In genomic region chr1:12477936-12478611, GRCh38 we compare ENCODE assay signal across 9 cellular contexts.
DNase-seq lines count a peak whose midpoint lies in the region; ATAC-seq, FAIRE-seq and TF ChIP-seq lines count a peak whose summit lies in the region.
"Had no signal": no experiment of that assay in that cellular context is flagged by ENCODE, and none has a peak within 500 bp of the region (broad histone marks: within the 10 kb centered on the region; RNA-seq: fewer than 3 reads in every experiment).

No MANE protein-coding gene starts in this region.

- no peak for TF ChIP-seq CTCF in PC-9 (conservative IDR thresholded peaks at IDR 0.05)

- H3K36me3 ChIP-seq in PC-9 (ENCODE audit: low read depth) = peaks cover 3% of the 10 kb centered on the region; the same call in 1 of the 2 replicates

- H3K9me3 ChIP-seq in PC-9 (ENCODE audit: insufficient read depth, low read depth) = peaks cover 14% of the 10 kb centered on the region; the same call in 1 of the 2 replicates

- no peaks in the 10 kb centered on the region for H4K20me1 ChIP-seq in PC-9 (ENCODE audit: insufficient read depth)

- POLR2A ChIA-PET in PC-9 (lab: Charles Lee; ENCODE audit: unreplicated experiment) = interaction anchor here (0.6 to 1.5 kb wide), 10 partner anchors 8 to 158 kb away, joined by 3 to 18 read pairs (median 5); no protein-coding TSS in a partner anchor

- peak overlapping the region; percentile 31 for H3K27ac Mint-ChIP-seq in memory B cell

- no TSS peak for BruUV-seq in PC-9 (replicated peaks; lab: Mats Ljungman, UMichigan)

- CTCF ChIA-PET in PC-9 (lab: Charles Lee) = interaction anchor here (1.0 kb wide), 1 partner anchor 23 kb away, joined by 3 read pairs; no protein-coding TSS in a partner anchor

- no peak overlapping the region; the same call in 1 of the 2 replicates for H2AFZ ChIP-seq in PC-9

- peak overlapping the region; percentile 96 for H3K27ac ChIP-seq in PC-9

- H3K4me1 Mint-ChIP-seq in memory B cell = peaks cover 41% of the 10 kb centered on the region

- peaks cover 9% of the 10 kb centered on the region for H3K36me3 Mint-ChIP-seq in memory B cell

- no peaks in the 10 kb centered on the region for H3K9me3 Mint-ChIP-seq in memory B cell

- peaks cover 82% of the 10 kb centered on the region for H3K4me1 ChIP-seq in PC-9 (replicated peaks; ENCODE audit: insufficient read depth)

- peak; percentile 90 for DNase-seq in AG20443 (ENCODE audit: low spot score)
- peak; percentile 88 for DNase-seq in HK-2 (ENCODE audit: unreplicated experiment)
- DNase-seq in PC-9 = peak; percentile 94 to 95
- peak; percentile 96 for DNase-seq in dedifferentiated amniotic fluid mesenchymal stem cell (ENCODE audit: extremely low spot score)
- no peak for DNase-seq in memory B cell (ENCODE audit: low spot score in 2 of 2)
- DNase-seq in urothelium cell line (ENCODE audit: low spot score) = peak; percentile 81
- DNase-seq in islet precursor cell = no peak

- no peaks in the 10 kb centered on the region for H3K27me3 ChIP-seq in PC-9 (ENCODE audit: insufficient read depth, low read depth)

- no peaks in the 10 kb centered on the region for H3K27me3 Mint-ChIP-seq in memory B cell

- peaks cover under 1% of the 10 kb centered on the region; the same call in 1 of the 2 replicates for H3K79me2 ChIP-seq in PC-9 (ENCODE audit: low read depth)

- no peaks in the 10 kb centered on the region for H3K9me2 ChIP-seq in PC-9 (ENCODE audit: insufficient read depth)

- H3F3A ChIP-seq in PC-9 (ENCODE audit: insufficient read depth, low read depth) = peaks cover 70% of the 10 kb centered on the region

- ATAC-seq in memory B cell (ENCODE audit: low read depth) (peak; percentile 30), HG03469 (IDR thresholded peaks at IDR 0.05; ENCODE audit: unreplicated experiment) (no peak)

- intact Hi-C loops in PC-9 (cut with micrococcal nuclease; ENCODE audit: unreplicated experiment) = loop anchor here (1.0 to 5.0 kb wide), 10 partner anchors 8 to 163 kb away; no protein-coding TSS in a partner anchor

- peak; percentile 23 for FAIRE-seq in urothelium cell line (lab: Jason Lieb, UNC)
- FAIRE-seq: islet of Langerhans had no signal

- peak overlapping the region; percentile 83 for H3K4me2 ChIP-seq in PC-9

- H3K4me3 Mint-ChIP-seq in memory B cell = no peak overlapping the region

- H3K4me3 ChIP-seq in PC-9 = peak overlapping the region; percentile 29; the same call in 1 of the 2 replicates

Comparison
In these comparisons a context has a peak if more than half of its experiments do, and no peak if none do; other contexts are left out.
1. DNase-seq: peak in AG20443 (single experiment), HK-2 (single experiment), PC-9 (2 of 2), dedifferentiated amniotic fluid mesenchymal stem cell (single experiment) and urothelium cell line (single experiment); none in memory B cell (0 of 2) and islet precursor cell (single experiment).